In genomic region chr11:65452806-65453490, GRCh38 we compare ENCODE assay signal across 9 cellular contexts. TPM values are rescaled to one million over a fixed set of nuclear protein-coding genes. Genes with fewer than 3 reads are reported as not detected.
DNase-seq lines count a peak whose midpoint lies in the region; ATAC-seq, FAIRE-seq and TF ChIP-seq lines count a peak whose summit lies in the region.
"Had no signal": no experiment of that assay in that cellular context is flagged by ENCODE, and none has a peak within 500 bp of the region (broad histone marks: within the 10 kb centered on the region; RNA-seq: fewer than 3 reads in every experiment).

No MANE protein-coding gene starts in this region.

- H3K4me3 ChIP-seq in A549 = no peak overlapping the region
- no peak overlapping the region for H3K4me3 ChIP-seq in kidney (ENCODE audit: low read length in 2 of 2)

- no peak overlapping the region for H3K9ac ChIP-seq in kidney (ENCODE audit: low read length in 2 of 2)

- intact Hi-C loops in kidney (cut with DNase I) = no loop called here

- TF ChIP-seq CTCF in A549 (IDR thresholded peaks at IDR 0.05) (no peak), kidney (IDR thresholded peaks at IDR 0.05; ENCODE audit: borderline replicate concordance, extremely low read depth, insufficient read depth) (no peak)

- FAIRE-seq in A549 (lab: Jason Lieb, UNC) (no peak), kidney (lab: Jason Lieb, UNC) (no peak)

- H3K27ac ChIP-seq in A549 = peak overlapping the region; percentile 6 to 96; a peak in 4 of 6 replicates
- H3K27ac ChIP-seq in kidney (ENCODE audit: low read depth in 2 of 2, low read length in 2 of 2) = no peak overlapping the region
- H3K27ac ChIP-seq: WERI-Rb-1 had no signal

- POLR2A ChIA-PET in A549 (lab: Yijun Ruan, JAX) = interaction anchor here (0.7 to 1.5 kb wide), 3 partner anchors 15 to 922 kb away, joined by 3 to 7 read pairs (median 4); partner anchors contain the start of gene MALAT1

- H3K9me3 ChIP-seq in A549 (no peaks in the 10 kb centered on the region), kidney (ENCODE audit: control insufficient read depth in 1 of 2, low read length in 2 of 2) (no peaks in the 10 kb centered on the region)

- peaks cover 46% of the 10 kb centered on the region for H3K4me1 Mint-ChIP-seq in activated naive CD8-positive, alpha-beta T cell treated with anti-CD3 and anti-CD28 coated beads, Interleukin-2, amount 50 U/mL, for 24 hours

- CTCF ChIA-PET in A549 (lab: Yijun Ruan, JAX) = interaction anchor here (0.7 to 1.5 kb wide), 6 partner anchors 9 to 57 kb away, joined by 3 to 4 read pairs (median 3); no protein-coding TSS in a partner anchor

- TF ChIP-seq EP300 in A549 (IDR thresholded peaks at IDR 0.05) = no peak

- TF ChIP-seq POLR2A in A549 (IDR thresholded peaks at IDR 0.05; ENCODE audit: low read length) = no peak

- H3K4me3 Mint-ChIP-seq in activated naive CD8-positive, alpha-beta T cell treated with anti-CD3 and anti-CD28 coated beads, Interleukin-2, amount 50 U/mL, for 24 hours = peak overlapping the region; percentile 18

- H3K36me3 ChIP-seq in kidney (ENCODE audit: control insufficient read depth in 1 of 2, insufficient read depth in 2 of 2, low read length in 2 of 2) = no peaks in the 10 kb centered on the region
- H3K36me3 ChIP-seq: WERI-Rb-1 had no signal

- ATAC-seq in A549 (0 out of 6 replicates have a peak, but pooled peaks have one; percentile 0 to 6), HG02885 (IDR thresholded peaks at IDR 0.05; ENCODE audit: poor library complexity, unreplicated experiment) (no peak), GM21367 (IDR thresholded peaks at IDR 0.05; ENCODE audit: unreplicated experiment) (no peak), GM18511 (IDR thresholded peaks at IDR 0.05; ENCODE audit: unreplicated experiment) (no peak)
- no peak for ATAC-seq in activated naive CD8-positive, alpha-beta T cell treated with anti-CD3 and anti-CD28 coated beads, Interleukin-2, amount 50 U/mL, for 24 hours

- H3K4me2 ChIP-seq in A549 = 0 out of 3 replicates have a peak overlapping the region, but pooled peaks have one; percentile 17

- H3K27me3 Mint-ChIP-seq in activated naive CD8-positive, alpha-beta T cell treated with anti-CD3 and anti-CD28 coated beads, Interleukin-2, amount 50 U/mL, for 24 hours = no peaks in the 10 kb centered on the region

- H3K9me3 Mint-ChIP-seq in activated naive CD8-positive, alpha-beta T cell treated with anti-CD3 and anti-CD28 coated beads, Interleukin-2, amount 50 U/mL, for 24 hours = no peaks in the 10 kb centered on the region

- DNase-seq in A549 (ENCODE audit: low read depth in 1 of 2, low spot score in 1 of 2) (peak in 1 of 2 experiments; percentile 65), HCEC 1CT (peak; percentile 94), kidney (peak; percentile 52), epidermal melanocyte (ENCODE audit: insufficient read length, low spot score) (no peak)
- no peak for DNase-seq in activated naive CD8-positive, alpha-beta T cell treated with anti-CD3 and anti-CD28 coated beads, Interleukin-2, amount 50 U/mL, for 24 hours
- DNase-seq: WERI-Rb-1 had no signal

- H3K27ac Mint-ChIP-seq in activated naive CD8-positive, alpha-beta T cell treated with anti-CD3 and anti-CD28 coated beads, Interleukin-2, amount 50 U/mL, for 24 hours = peak overlapping the region; percentile 33

- WGBS in A549 (ENCODE audit: missing lambda C conversion rate) = 55% methylated on average over 8 of the region's 8 CpGs

- TF ChIP-seq RAD21 in A549 (conservative IDR thresholded peaks at IDR 0.05 in 1 of 2, IDR thresholded peaks at IDR 0.05 in 1 of 2) = no peak

- H3K4me1 ChIP-seq in A549 (peaks cover 52% of the 10 kb centered on the region), kidney (ENCODE audit: control insufficient read depth in 1 of 2, insufficient read depth in 1 of 2, low read depth in 1 of 2, low read length in 2 of 2) (peaks cover 4 to 5% of the 10 kb centered on the region in 2 donors)

- no peaks in the 10 kb centered on the region for H3K36me3 Mint-ChIP-seq in activated naive CD8-positive, alpha-beta T cell treated with anti-CD3 and anti-CD28 coated beads, Interleukin-2, amount 50 U/mL, for 24 hours (ENCODE audit: low read depth)

TF ChIP-seq in A549, 52 proteins besides CTCF, POLR2A, EP300 and RAD21:
- TF ChIP-seq FOSL2 (IDR thresholded peaks at IDR 0.05) = no peak
- peak; percentile 15; the same call in 1 of the 2 replicates for TF ChIP-seq FOSL2 (CRISPR knock-in tag; IDR thresholded peaks at IDR 0.05)
- TF ChIP-seq CEBPB (IDR thresholded peaks at IDR 0.05) = peak in 1 of 2 experiments; percentile 55; a peak in 1 of 4 replicates
- no peak for TF ChIP-seq HOXB5 (CRISPR knock-in tag; IDR thresholded peaks at IDR 0.05)
TF ChIP-seq in A549: peak in this region for 2.

RNA-seq across cellular contexts. Expression of gene NEAT1, which starts 30.4 kb away (rescaled TPM):
- polyA plus RNA-seq in A549 (2011; rRNA removed) = 181 and 314 TPM in 2 replicates
- polyA plus RNA-seq in A549 (2012; cell fraction: cytosol; rRNA removed) = 137 and 155 TPM in 2 replicates
- polyA plus RNA-seq in A549 (2012; cell fraction: nucleus; rRNA removed) = 406 and 691 TPM in 2 replicates
- polyA plus RNA-seq in A549 (2017; fragmentation: RNase III; extraction: RNeasy Plus Mini Kit Qiagen cat#74134 plus additional on column Dnase treatment) = 1,009 to 1,407 TPM (median 1,223 TPM) in 3 replicates
- polyA minus RNA-seq in A549 (2011; rRNA and poly(A)+ RNA removed) = 160 and 161 TPM in 2 replicates
- total RNA-seq in kidney = 1,006 TPM
- 595 TPM for polyA plus RNA-seq in kidney (ENCODE audit: insufficient read depth, low read depth, low replicate concordance)

RNA-seq across cellular contexts. Expression of gene MALAT1, which starts 45.9 kb away (rescaled TPM):
- 1,041 and 1,340 TPM in 2 replicates for polyA plus RNA-seq in A549 (2011; rRNA removed)
- polyA plus RNA-seq in A549 (2012; cell fraction: cytosol; rRNA removed) = 24.8 and 29.0 TPM in 2 replicates
- polyA plus RNA-seq in A549 (2012; cell fraction: nucleus; rRNA removed) = 215 and 608 TPM in 2 replicates
- 167 to 203 TPM (median 188 TPM) in 3 replicates for polyA plus RNA-seq in A549 (2017; fragmentation: RNase III; extraction: RNeasy Plus Mini Kit Qiagen cat#74134 plus additional on column Dnase treatment)
- polyA minus RNA-seq in A549 (2011; rRNA and poly(A)+ RNA removed) = 10,326 and 11,734 TPM in 2 replicates
- total RNA-seq in kidney = 15,262 TPM
- 219 TPM for polyA plus RNA-seq in kidney (ENCODE audit: insufficient read depth, low read depth, low replicate concordance)

Comparison
In these comparisons a context has a peak if more than half of its experiments do, and no peak if none do; other contexts are left out.
1. ATAC-seq: peak in A549 (2 of 2); none in activated naive CD8-positive, alpha-beta T cell treated with anti-CD3 and anti-CD28 coated beads, Interleukin-2, amount 50 U/mL, for 24 hours (single experiment), HG02885 (single experiment), GM21367 (single experiment) and GM18511 (single experiment).
2. DNase-seq: peak in HCEC 1CT (single experiment) and kidney (single experiment); none in activated naive CD8-positive, alpha-beta T cell treated with anti-CD3 and anti-CD28 coated beads, Interleukin-2, amount 50 U/mL, for 24 hours (single experiment) and epidermal melanocyte (single experiment).
3. H3K27ac ChIP-seq: peak in A549 (2 of 2); none in kidney (0 of 2).